ENCODE assay signal across 18 cellular contexts in the genomic region with DNA sequence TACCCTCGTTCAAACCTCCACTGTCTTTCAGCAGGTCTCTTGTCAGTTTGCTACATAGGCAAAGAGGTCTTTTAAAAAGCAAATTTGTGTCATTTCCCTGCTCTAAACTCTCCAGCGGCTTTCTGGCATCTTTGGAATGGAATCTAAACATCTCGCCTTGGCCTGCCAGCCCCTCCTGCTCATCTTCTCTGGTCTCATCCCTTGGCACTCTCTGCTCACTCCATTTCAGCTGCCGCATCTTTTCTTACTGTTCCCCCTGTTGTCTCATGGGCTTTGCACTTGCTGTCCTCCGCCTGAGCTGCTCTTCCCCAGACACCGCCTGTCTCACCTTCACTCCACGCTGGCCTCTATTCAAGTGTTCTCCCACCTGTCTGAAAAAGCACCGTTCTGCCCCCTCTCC. TPM values are rescaled to one million over a fixed set of nuclear protein-coding genes. Genes with fewer than 3 reads are reported as not detected.
DNase-seq lines count a peak whose midpoint lies in the region; ATAC-seq and TF ChIP-seq lines count a peak whose summit lies in the region.
"Had no signal": no experiment of that assay in that cellular context is flagged by ENCODE, and none has a peak within 500 bp of the region (broad histone marks: within the 10 kb centered on the region; RNA-seq: fewer than 3 reads in every experiment).

No MANE protein-coding gene starts in this region.

- peaks cover 2% of the 10 kb centered on the region; the same call in 1 of the 2 replicates for H4K20me1 ChIP-seq in IMR-90 (ENCODE audit: insufficient read depth, low read length)

- no peak overlapping the region for H3K4me3 Mint-ChIP-seq in CD4-positive, alpha-beta memory T cell
- H3K4me3 Mint-ChIP-seq in immature natural killer cell, result peak overlapping the region in 2 of 5 donors; percentile 31 to 48
- H3K4me3 Mint-ChIP-seq: CD14-positive monocyte, H9 had no signal

- dilution Hi-C loops in IMR-90 (cut with HindIII; ENCODE audit: low sequenced_read_pairs, unreplicated experiment), result no loop called here

- H3K36me3 ChIP-seq in CD4-positive, alpha-beta memory T cell (ENCODE audit: insufficient read depth, low read length), result peaks cover 17% of the 10 kb centered on the region
- no peaks in the 10 kb centered on the region; the same call in 1 of the 2 replicates for H3K36me3 ChIP-seq in IMR-90 (ENCODE audit: control insufficient read depth, insufficient read depth, low read length)
- H3K36me3 ChIP-seq in psoas muscle (ENCODE audit: insufficient read depth in 1 of 2, low read depth in 1 of 2), result peaks cover 0 to 5% of the 10 kb centered on the region in 2 donors
- H3K36me3 ChIP-seq in effector memory CD4-positive, alpha-beta T cell (ENCODE audit: control insufficient read depth, insufficient read depth, low read length), result peaks cover 7% of the 10 kb centered on the region
- H3K36me3 ChIP-seq: MG63 had no signal

- BruUV-seq in IMR-90 (replicated peaks; lab: Mats Ljungman, UMichigan), result no TSS peak

- ATAC-seq in IMR-90 (ENCODE audit: low read depth), result peak; percentile 48
- peak; percentile 20 to 50 (median 38) for ATAC-seq in psoas muscle

- no peaks in the 10 kb centered on the region for H3K27me3 Mint-ChIP-seq in CD4-positive, alpha-beta memory T cell
- H3K27me3 Mint-ChIP-seq in immature natural killer cell (ENCODE audit: low read depth in 3 of 3), result no peaks in the 10 kb centered on the region

- H3K56ac ChIP-seq in IMR-90 (ENCODE audit: extremely low read depth, insufficient read depth, low read length), result no peak overlapping the region

- H3K4me2 ChIP-seq in IMR-90 (ENCODE audit: low read depth, low read length), result no peak overlapping the region

- no peak overlapping the region for H4K5ac ChIP-seq in IMR-90 (ENCODE audit: low read depth, low read length)

- H3K27me3 ChIP-seq in CD4-positive, alpha-beta memory T cell (ENCODE audit: insufficient read depth, low read length), result no peaks in the 10 kb centered on the region
- H3K27me3 ChIP-seq in IMR-90 (ENCODE audit: control insufficient read depth, insufficient read depth, low read length) (no peaks in the 10 kb centered on the region), psoas muscle (ENCODE audit: insufficient read depth in 3 of 3, low read length in 2 of 3) (no peaks in the 10 kb centered on the region)
- H3K27me3 ChIP-seq in effector memory CD4-positive, alpha-beta T cell (replicated peaks; ENCODE audit: control insufficient read depth, insufficient read depth, low read length, poor library complexity, severe bottlenecking), result no peaks in the 10 kb centered on the region
- H3K27me3 ChIP-seq: MG63 had no signal

- DNase-seq in CD4-positive, alpha-beta memory T cell, result no peak
- DNase-seq in IMR-90 (no peak), immature natural killer cell (no peak), psoas muscle (no peak), RWPE1 (ENCODE audit: low spot score) (no peak), NCI-H82 treated with DMSO at 0.1 percent for 48 hours (lab: John Stamatoyannopoulos, UW; ENCODE audit: unreplicated experiment) (no peak)
- DNase-seq in effector memory CD4-positive, alpha-beta T cell, result no peak
- DNase-seq: AML-193, DMS79, H9, Karpas-422, MG63, NCI-H1092 treated with DMSO at 0.1 percent for 48 hours, NCI-H226, NCI-H526, SIG-M5 had no signal

- H4K91ac ChIP-seq in IMR-90 (ENCODE audit: insufficient read depth, low read depth, low read length), result no peak overlapping the region

- H3K36me3 Mint-ChIP-seq in CD4-positive, alpha-beta memory T cell, result peaks cover 30 to 50% of the 10 kb centered on the region in 2 donors
- peaks cover 0 to 15% (median 7%) of the 10 kb centered on the region in 3 donors for H3K36me3 Mint-ChIP-seq in immature natural killer cell

- H4K8ac ChIP-seq in IMR-90 (ENCODE audit: low read depth in 2 of 2, low read length in 2 of 2), result no peak overlapping the region

- H3K9me1 ChIP-seq in IMR-90 (ENCODE audit: insufficient read depth, low read length), result peaks cover 17% of the 10 kb centered on the region

- H3K4me1 Mint-ChIP-seq in CD4-positive, alpha-beta memory T cell, result peaks cover 45 to 71% (median 55%) of the 10 kb centered on the region in 4 donors
- peaks cover 46 to 76% of the 10 kb centered on the region in 2 donors for H3K4me1 Mint-ChIP-seq in immature natural killer cell

- CTCF ChIA-PET in CD4-positive, alpha-beta memory T cell (lab: Charles Lee; ENCODE audit: partially characterized antibody), result interaction anchor here (1.1 to 2.9 kb wide), 3 partner anchors 12 to 19 kb away, joined by 3 to 8 read pairs (median 4); no protein-coding TSS in a partner anchor
- CTCF ChIA-PET in IMR-90 (lab: Yijun Ruan, JAX), result interaction anchor here (0.6 kb wide), 1 partner anchor 13 kb away, joined by 3 read pairs; no protein-coding TSS in a partner anchor
- CTCF ChIA-PET in RWPE1 (lab: Yijun Ruan, JAX), result interaction anchor here (1.4 kb wide), 1 partner anchor 11 kb away, joined by 4 read pairs; no protein-coding TSS in a partner anchor

- TF ChIP-seq RAD21 in IMR-90 (IDR thresholded peaks at IDR 0.05; ENCODE audit: low read length), result no peak

- H3K14ac ChIP-seq in IMR-90 (replicated peaks; ENCODE audit: low read depth, low read length), result no peak overlapping the region

- no peak overlapping the region for H3K23ac ChIP-seq in IMR-90 (ENCODE audit: low read depth, low read length)

- no peak for TF ChIP-seq POLR2A in IMR-90 (IDR thresholded peaks at IDR 0.05; ENCODE audit: low read depth, low read length)

- no peak overlapping the region for H3K9ac ChIP-seq in IMR-90 (ENCODE audit: low read depth, low read length)

- H3K18ac ChIP-seq in IMR-90 (ENCODE audit: low read depth, low read length), result no peak overlapping the region

- H2AK5ac ChIP-seq in IMR-90 (ENCODE audit: low read depth, low read length), result no peak overlapping the region

- H3K9me3 Mint-ChIP-seq in CD4-positive, alpha-beta memory T cell, result no peaks in the 10 kb centered on the region
- no peaks in the 10 kb centered on the region for H3K9me3 Mint-ChIP-seq in immature natural killer cell
- H3K9me3 Mint-ChIP-seq: H9 had no signal

- peaks cover 27 to 57% of the 10 kb centered on the region in 2 experiments for H3K79me1 ChIP-seq in IMR-90 (ENCODE audit: low read depth in 1 of 2, low read length in 2 of 2)

- H2BK5ac ChIP-seq in IMR-90 (ENCODE audit: low read depth, low read length, poor library complexity, severe bottlenecking), result no peak overlapping the region

- peak overlapping the region in 4 of 7 donors; percentile 6 to 86 (median 32) for H3K27ac Mint-ChIP-seq in CD4-positive, alpha-beta memory T cell
- peak overlapping the region; percentile 32 to 71 (median 58) for H3K27ac Mint-ChIP-seq in immature natural killer cell
- H3K27ac Mint-ChIP-seq: H9 had no signal

- H2AFZ ChIP-seq in IMR-90 (replicated peaks; ENCODE audit: low read length, poor library complexity), result no peak overlapping the region

- POLR2A ChIA-PET in CD4-positive, alpha-beta memory T cell (lab: Charles Lee; ENCODE audit: partially characterized antibody), result no interaction called here
- POLR2A ChIA-PET in IMR-90 (lab: Charles Lee; ENCODE audit: unreplicated experiment), result no interaction called here
- POLR2A ChIA-PET in RWPE1 (lab: Yijun Ruan, JAX; ENCODE audit: low non-redundant PET), result no interaction called here

- H3K27ac ChIP-seq in CD4-positive, alpha-beta memory T cell (ENCODE audit: low read depth, low read length), result no peak overlapping the region
- H3K27ac ChIP-seq in IMR-90 (ENCODE audit: insufficient read depth, low read length) (no peak overlapping the region), psoas muscle (no peak overlapping the region), RWPE1 (no peak overlapping the region)
- H3K27ac ChIP-seq in effector memory CD4-positive, alpha-beta T cell (ENCODE audit: insufficient read depth, low read length, poor library complexity, severe bottlenecking), result no peak overlapping the region

- H3K9me3 ChIP-seq in CD4-positive, alpha-beta memory T cell (ENCODE audit: control insufficient read depth in 1 of 2, low read length in 2 of 2), result no peaks in the 10 kb centered on the region
- H3K9me3 ChIP-seq in IMR-90 (ENCODE audit: control insufficient read depth, insufficient read depth, low read length) (no peaks in the 10 kb centered on the region), psoas muscle (no peaks in the 10 kb centered on the region)
- no peaks in the 10 kb centered on the region for H3K9me3 ChIP-seq in effector memory CD4-positive, alpha-beta T cell (ENCODE audit: control insufficient read depth, low read length)
- H3K9me3 ChIP-seq: MG63 had no signal

- H3K4ac ChIP-seq in IMR-90 (ENCODE audit: low read depth, low read length), result no peak overlapping the region

- H3K4me3 ChIP-seq in CD4-positive, alpha-beta memory T cell (ENCODE audit: low read length in 2 of 2), result no peak overlapping the region
- H3K4me3 ChIP-seq in IMR-90 (ENCODE audit: insufficient read depth, low read depth, low read length), result no peak overlapping the region
- H3K4me3 ChIP-seq in psoas muscle, result no peak overlapping the region
- H3K4me3 ChIP-seq in effector memory CD4-positive, alpha-beta T cell (ENCODE audit: insufficient read depth, low read depth, low read length, poor library complexity, severe bottlenecking), result no peak overlapping the region
- H3K4me3 ChIP-seq: MG63 had no signal

- H2BK120ac ChIP-seq in IMR-90 (ENCODE audit: low read depth, low read length), result no peak overlapping the region

- no peak overlapping the region for H2BK20ac ChIP-seq in IMR-90 (ENCODE audit: low read depth, low read length)

- H2AK9ac ChIP-seq in IMR-90 (replicated peaks; ENCODE audit: low read depth, low read length, poor library complexity), result no peak overlapping the region

- WGBS in IMR-90 (ENCODE audit: extremely low coverage in 2 of 2, insufficient read length in 1 of 2), 2 experiments, result 75% methylated on average over 5 of the region's 8 CpGs; no CpG with 5 or more reads in 1 of the 2 experiments
- WGBS in psoas muscle, 3 donors, result 43 to 57% (median 44%) methylated on average over 8 of the region's 8 CpGs

- H2BK15ac ChIP-seq in IMR-90 (ENCODE audit: low read depth, low read length), result no peak overlapping the region

- H3K4me1 ChIP-seq in CD4-positive, alpha-beta memory T cell (ENCODE audit: insufficient read depth, low read length), result peaks cover 41% of the 10 kb centered on the region
- H3K4me1 ChIP-seq in IMR-90 (ENCODE audit: control insufficient read depth, insufficient read depth, low read length), result peaks cover 7% of the 10 kb centered on the region
- peaks cover 46% of the 10 kb centered on the region for H3K4me1 ChIP-seq in psoas muscle
- H3K4me1 ChIP-seq in effector memory CD4-positive, alpha-beta T cell (ENCODE audit: control insufficient read depth, insufficient read depth, low read length, poor library complexity, severe bottlenecking), result peaks cover under 1% of the 10 kb centered on the region

- in situ Hi-C loops in IMR-90 (cut with MboI; ENCODE audit: low sequenced_read_pairs), result no loop called here

- intact Hi-C loops in CD4-positive, alpha-beta memory T cell (cut with micrococcal nuclease), result no loop called here
- intact Hi-C loops in IMR-90 (cut with micrococcal nuclease), result loop anchor here (5.0 kb wide), 1 partner anchor 47 kb away; the partner anchor contains the start of gene BMAL1
- intact Hi-C loops in psoas muscle (cut with DNase I), result no loop called here

- no peak for TF ChIP-seq CTCF in IMR-90 (conservative IDR thresholded peaks at IDR 0.05; ENCODE audit: low read depth, low read length)
- no peak for TF ChIP-seq CTCF in psoas muscle (IDR thresholded peaks at IDR 0.05)
- no peak for TF ChIP-seq CTCF in RWPE1 (conservative IDR thresholded peaks at IDR 0.05; ENCODE audit: low read depth)

RNA-seq across cellular contexts. Expression of gene BMAL1, which starts 46.6 kb away (rescaled TPM):
- total RNA-seq in CD4-positive, alpha-beta memory T cell, result 100 to 1,000 TPM; 101 to 112 TPM
- polyA plus RNA-seq in CD4-positive, alpha-beta memory T cell, result 10 to 100 TPM; 18.8 to 38.8 TPM
- 9.9 and 13.1 TPM in 2 replicates for total RNA-seq in IMR-90 (2012; rRNA removed)
- 7.5 and 8.8 TPM in 2 replicates for polyA plus RNA-seq in IMR-90 (2012; rRNA removed)
- polyA plus RNA-seq in IMR-90 (2012; cell fraction: cytosol; rRNA removed), result 3.2 and 7.1 TPM in 2 replicates
- 7.6 and 22.8 TPM in 2 replicates for polyA plus RNA-seq in IMR-90 (2012; cell fraction: nucleus; rRNA removed; ENCODE audit: low replicate concordance)
- 10 to 100 TPM; 20.2 to 29.6 (median 20.2) TPM for polyA plus RNA-seq in immature natural killer cell
- total RNA-seq in psoas muscle, result 10 to 100 TPM; 15.1 to 35.4 (median 23.4) TPM
- polyA plus RNA-seq in psoas muscle, result 10 to 100 TPM in 2 of 3 donors, 1 to 10 TPM in 1; 7.4 to 34.6 (median 28.2) TPM
- total RNA-seq: OCI-LY7 had no signal
